Comparison of ENCODE assay signal across 8 cellular contexts in the genomic region with DNA sequence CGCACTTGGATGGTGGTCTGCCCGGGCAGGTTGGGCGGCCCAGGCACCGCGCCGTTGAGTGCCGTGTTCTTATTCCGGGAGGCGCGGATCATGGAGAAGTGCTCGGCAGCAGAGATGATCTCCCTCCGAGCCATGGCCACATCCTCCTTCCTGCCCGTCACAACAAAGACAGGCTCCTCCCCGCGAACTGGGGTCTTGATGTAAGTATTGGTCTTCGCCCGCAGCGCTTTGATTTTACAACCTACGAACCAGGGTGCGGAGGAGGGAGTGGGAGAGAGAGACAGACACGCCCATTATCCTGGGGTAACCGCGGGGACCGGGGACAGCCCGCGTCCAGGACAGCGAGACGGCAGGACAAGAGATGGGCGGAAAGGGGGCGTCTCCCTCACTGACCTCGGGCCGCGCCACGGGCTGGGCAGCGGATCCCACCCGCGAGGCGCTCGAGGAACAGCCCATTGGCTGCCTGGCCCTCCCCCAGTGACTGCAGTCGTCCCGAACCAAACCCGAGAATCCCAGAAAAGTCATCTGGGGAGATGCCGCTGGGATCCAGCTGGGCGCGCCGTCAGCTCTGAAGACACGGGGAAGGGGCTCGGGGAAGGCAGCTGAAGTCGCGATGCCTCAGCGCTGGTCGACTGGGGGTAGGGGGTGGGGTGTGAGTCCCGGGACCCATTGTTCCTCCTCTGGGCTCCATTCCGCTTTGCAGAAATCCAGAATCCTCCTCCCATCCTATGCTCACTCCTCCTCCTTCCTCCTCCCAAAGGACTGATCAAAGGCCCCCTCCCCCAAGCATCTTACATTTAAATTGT. TPM values are rescaled to one million over a fixed set of nuclear protein-coding genes. Genes with fewer than 3 reads are reported as not detected.
DNase-seq lines count a peak whose midpoint lies in the region; ATAC-seq, FAIRE-seq and TF ChIP-seq lines count a peak whose summit lies in the region.

No MANE protein-coding gene starts in this region.

- peak; percentile 52 for DNase-seq in CD1c-positive myeloid dendritic cell (ENCODE audit: extremely low spot score)
- DNase-seq in T-helper 17 cell: peak in 1 of 3 donors; percentile 16
- peak; percentile 28 for DNase-seq in central memory CD4-positive, alpha-beta T cell
- DNase-seq in keratinocyte (ENCODE audit: low read depth, low spot score): no peak
- DNase-seq in stimulated activated CD4-positive, alpha-beta T cell treated with anti-CD3 and anti-CD28 coated beads, Interleukin-15, amount 100 ng/mL, for 24 hours: peak; percentile 48
- no peak for DNase-seq in COLO829 (ENCODE audit: low spot score)

- H3K79me2 ChIP-seq in keratinocyte (ENCODE audit: control insufficient read depth, insufficient read depth, low read length): no peaks in the 10 kb centered on the region

- no peaks in the 10 kb centered on the region for H4K20me1 ChIP-seq in keratinocyte (ENCODE audit: control insufficient read depth, extremely low read depth, insufficient read depth, low read length)

- H3K9me1 ChIP-seq in keratinocyte (ENCODE audit: control insufficient read depth, extremely low read depth, insufficient read depth, low read length): peaks cover 2% of the 10 kb centered on the region

- CTCF ChIA-PET in HEK293 (lab: Yijun Ruan, JAX): interaction anchor here (0.6 to 1.1 kb wide), 3 partner anchors 23 to 645 kb away, joined by 3 read pairs; no protein-coding TSS in a partner anchor

- dilution Hi-C loops in keratinocyte (cut with MboI; ENCODE audit: extremely low pct_ligation_motif_present, low sequenced_read_pairs): no loop called here

- H3K27me3 Mint-ChIP-seq in T-helper 17 cell: peaks cover 4% of the 10 kb centered on the region

- POLR2A ChIA-PET in HEK293 (lab: Yijun Ruan, JAX): interaction anchor here (1.5 to 2.0 kb wide), 2 partner anchors 17 to 92 kb away, joined by 7 to 8 read pairs; no protein-coding TSS in a partner anchor

- H3K27me3 ChIP-seq in keratinocyte (ENCODE audit: control insufficient read depth, extremely low read depth, insufficient read depth, low read length): peaks cover 35% of the 10 kb centered on the region

- TF ChIP-seq CTCF in HEK293 (tag by site-specific recombination; IDR thresholded peaks at IDR 0.05): no peak
- no peak for TF ChIP-seq CTCF in keratinocyte (optimal IDR thresholded peaks at IDR 0.05 in 1 of 3, IDR thresholded peaks at IDR 0.05 in 1 of 3, conservative IDR thresholded peaks at IDR 0.05 in 1 of 3; ENCODE audit: extremely low read depth in 1 of 3, insufficient read depth in 2 of 3, low read length in 3 of 3)

- H3K4me3 Mint-ChIP-seq in T-helper 17 cell: peak overlapping the region; percentile 91

- no peak for ATAC-seq in T-helper 17 cell
- no peak for ATAC-seq in GM21723 (IDR thresholded peaks at IDR 0.05; ENCODE audit: unreplicated experiment)

- peak overlapping the region; percentile 86 for H2AFZ ChIP-seq in keratinocyte (ENCODE audit: control insufficient read depth, low read length)

- H3K27ac ChIP-seq in HEK293 (ENCODE audit: extremely low read depth, low read depth, low read length) (peak overlapping the region; percentile 100), keratinocyte (ENCODE audit: control insufficient read depth, insufficient read depth, low read length) (no peak overlapping the region)

- peak overlapping the region; percentile 85 for H3K4me2 ChIP-seq in keratinocyte (ENCODE audit: control insufficient read depth, extremely low read depth, insufficient read depth, low read depth, low read length)

- H3K36me3 ChIP-seq in HEK293 (ENCODE audit: control insufficient read depth in 2 of 2, insufficient read depth in 1 of 2, low read length in 2 of 2): peaks cover 17 to 18% of the 10 kb centered on the region in 2 experiments
- H3K36me3 ChIP-seq in keratinocyte (ENCODE audit: control insufficient read depth in 2 of 2, extremely low read depth in 1 of 2, insufficient read depth in 2 of 2, low read length in 2 of 2): no peaks in the 10 kb centered on the region

- peaks cover 13% of the 10 kb centered on the region for H3K4me1 Mint-ChIP-seq in T-helper 17 cell

- H3K27ac Mint-ChIP-seq in T-helper 17 cell: no peak overlapping the region

- H3K9me3 ChIP-seq in HEK293 (ENCODE audit: control insufficient read depth, insufficient read depth, low read depth, low read length): no peaks in the 10 kb centered on the region
- no peaks in the 10 kb centered on the region for H3K9me3 ChIP-seq in T-helper 17 cell (ENCODE audit: control insufficient read depth, low read length, poor library complexity, severe bottlenecking)
- H3K9me3 ChIP-seq in keratinocyte (ENCODE audit: control insufficient read depth, low read depth, low read length): no peaks in the 10 kb centered on the region

- FAIRE-seq in keratinocyte (lab: Jason Lieb, UNC): no peak

- H3K4me3 ChIP-seq in HEK293 (ENCODE audit: low read depth, low read length) (peak overlapping the region; percentile 85), keratinocyte (ENCODE audit: control insufficient read depth in 2 of 3, extremely low read depth in 1 of 3, insufficient read depth in 2 of 3, low read depth in 1 of 3, low read length in 3 of 3) (peak overlapping the region; percentile 51 to 72 (median 65))

- H3K36me3 Mint-ChIP-seq in T-helper 17 cell (ENCODE audit: low read depth): no peaks in the 10 kb centered on the region

- H3K4me1 ChIP-seq in HEK293 (ENCODE audit: control insufficient read depth, insufficient read depth, low read length) (peaks cover 41% of the 10 kb centered on the region), keratinocyte (ENCODE audit: control insufficient read depth, extremely low read depth, insufficient read depth, low read length) (peaks cover 10% of the 10 kb centered on the region)

- no peak overlapping the region for H3K9ac ChIP-seq in keratinocyte (ENCODE audit: control insufficient read depth, extremely low read depth, insufficient read depth, low read length)

TF ChIP-seq in HEK293, 187 proteins besides CTCF, POLR2A, EP300 and RAD21 (continues in another document):
- peak; percentile 56; the same call in 1 of the 2 replicates for TF ChIP-seq EGR2 (tag by site-specific recombination; IDR thresholded peaks at IDR 0.05; ENCODE audit: low read depth)
- TF ChIP-seq ZNF521 (tag by site-specific recombination; IDR thresholded peaks at IDR 0.05): no peak
- TF ChIP-seq ZNF433 (tag by site-specific recombination; IDR thresholded peaks at IDR 0.05; ENCODE audit: low read depth): no peak
- no peak for TF ChIP-seq ZNF747 (tag by site-specific recombination; IDR thresholded peaks at IDR 0.05)
- TF ChIP-seq ZNF658 (tag by site-specific recombination; IDR thresholded peaks at IDR 0.05): no peak
- TF ChIP-seq ZNF585B (tag by site-specific recombination; IDR thresholded peaks at IDR 0.05): no peak
- TF ChIP-seq ZNF660 (tag by site-specific recombination; IDR thresholded peaks at IDR 0.05): no peak
- TF ChIP-seq, protein P1, sequence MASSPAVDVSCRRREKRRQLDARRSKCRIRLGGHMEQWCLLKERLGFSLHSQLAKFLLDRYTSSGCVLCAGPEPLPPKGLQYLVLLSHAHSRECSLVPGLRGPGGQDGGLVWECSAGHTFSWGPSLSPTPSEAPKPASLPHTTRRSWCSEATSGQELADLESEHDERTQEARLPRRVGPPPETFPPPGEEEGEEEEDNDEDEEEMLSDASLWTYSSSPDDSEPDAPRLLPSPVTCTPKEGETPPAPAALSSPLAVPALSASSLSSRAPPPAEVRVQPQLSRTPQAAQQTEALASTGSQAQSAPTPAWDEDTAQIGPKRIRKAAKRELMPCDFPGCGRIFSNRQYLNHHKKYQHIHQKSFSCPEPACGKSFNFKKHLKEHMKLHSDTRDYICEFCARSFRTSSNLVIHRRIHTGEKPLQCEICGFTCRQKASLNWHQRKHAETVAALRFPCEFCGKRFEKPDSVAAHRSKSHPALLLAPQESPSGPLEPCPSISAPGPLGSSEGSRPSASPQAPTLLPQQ (tag by site-specific recombination; IDR thresholded peaks at IDR 0.05): no peak; the same call in 1 of the 2 replicates
- TF ChIP-seq TRIM28 (IDR thresholded peaks at IDR 0.05; ENCODE audit: borderline replicate concordance, low read length): no peak
- TF ChIP-seq, protein P2, sequence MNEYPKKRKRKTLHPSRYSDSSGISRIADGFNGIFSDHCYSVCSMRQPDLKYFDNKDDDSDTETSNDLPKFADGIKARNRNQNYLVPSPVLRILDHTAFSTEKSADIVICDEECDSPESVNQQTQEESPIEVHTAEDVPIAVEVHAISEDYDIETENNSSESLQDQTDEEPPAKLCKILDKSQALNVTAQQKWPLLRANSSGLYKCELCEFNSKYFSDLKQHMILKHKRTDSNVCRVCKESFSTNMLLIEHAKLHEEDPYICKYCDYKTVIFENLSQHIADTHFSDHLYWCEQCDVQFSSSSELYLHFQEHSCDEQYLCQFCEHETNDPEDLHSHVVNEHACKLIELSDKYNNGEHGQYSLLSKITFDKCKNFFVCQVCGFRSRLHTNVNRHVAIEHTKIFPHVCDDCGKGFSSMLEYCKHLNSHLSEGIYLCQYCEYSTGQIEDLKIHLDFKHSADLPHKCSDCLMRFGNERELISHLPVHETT (tag by site-specific recombination; IDR thresholded peaks at IDR 0.05): no peak
- no peak for TF ChIP-seq KLF7 (tag by site-specific recombination; IDR thresholded peaks at IDR 0.05; ENCODE audit: borderline replicate concordance)
- TF ChIP-seq ZNF785 (tag by site-specific recombination; IDR thresholded peaks at IDR 0.05): no peak
- TF ChIP-seq ZNF530 (tag by site-specific recombination; IDR thresholded peaks at IDR 0.05; ENCODE audit: low read depth): no peak
- TF ChIP-seq ZNF544 (tag by site-specific recombination; IDR thresholded peaks at IDR 0.05): no peak
- no peak for TF ChIP-seq ZBTB1 (tag by site-specific recombination; IDR thresholded peaks at IDR 0.05)
- no peak for TF ChIP-seq BCL11B (tag by site-specific recombination; IDR thresholded peaks at IDR 0.05; ENCODE audit: low read depth)
- no peak for TF ChIP-seq ZNF707 (tag by site-specific recombination; IDR thresholded peaks at IDR 0.05)
- no peak for TF ChIP-seq ZNF2 (tag by site-specific recombination; IDR thresholded peaks at IDR 0.05)

RNA-seq across cellular contexts. Expression of a gene that starts 1.2 kb away (rescaled TPM):
- total RNA-seq in T-helper 17 cell: 1 to 10 TPM in 1 of 2 donors, under 1 TPM in 1; 0.87 to 1.4 TPM
- 0.16 to 0.18 TPM (median 0.17 TPM) in 3 replicates for polyA plus RNA-seq in keratinocyte
- 0.87 TPM for polyA plus RNA-seq in keratinocyte (2011; ENCODE audit: low read depth)
- 0.11 and 0.17 TPM in 2 replicates for polyA plus RNA-seq in keratinocyte (2011; cell fraction: cytosol; rRNA removed)
- 0.25 and 0.28 TPM in 2 replicates for polyA plus RNA-seq in keratinocyte (2011; cell fraction: nucleus; rRNA removed)
- polyA plus RNA-seq in keratinocyte (2012; ENCODE audit: low replicate concordance): 0.31 and 0.54 TPM in 2 replicates
- polyA minus RNA-seq in keratinocyte: 0.20 TPM in 1 of 3 replicates, not detected in the others
- polyA minus RNA-seq in keratinocyte (2011; cell fraction: cytosol; rRNA and poly(A)+ RNA removed): 1.2 TPM
- 0.21 and 0.54 TPM in 2 replicates for polyA minus RNA-seq in keratinocyte (2011; cell fraction: nucleus; rRNA and poly(A)+ RNA removed)

Comparison
In these comparisons a context has a peak if more than half of its experiments do, and no peak if none do; other contexts are left out.
1. DNase-seq: peak in CD1c-positive myeloid dendritic cell (single experiment), central memory CD4-positive, alpha-beta T cell (single experiment) and stimulated activated CD4-positive, alpha-beta T cell treated with anti-CD3 and anti-CD28 coated beads, Interleukin-15, amount 100 ng/mL, for 24 hours (single experiment); none in keratinocyte (single experiment) and COLO829 (single experiment).